In genomic region chr6:87197547-87197946, GRCh38 we compare ENCODE assay signal across 11 cellular contexts. TPM values are rescaled to one million over a fixed set of nuclear protein-coding genes. Genes with fewer than 3 reads are reported as not detected.
DNase-seq lines count a peak whose midpoint lies in the region; ATAC-seq lines count a peak whose summit lies in the region.
"Had no signal": no experiment of that assay in that cellular context is flagged by ENCODE, and none has a peak within 500 bp of the region (broad histone marks: within the 10 kb centered on the region; RNA-seq: fewer than 3 reads in every experiment).

No MANE protein-coding gene starts in this region.

- peak overlapping the region; percentile 39; the same call in 1 of the 2 replicates for H3K4me3 ChIP-seq in GM08714 (ENCODE audit: low read length)
- H3K4me3 ChIP-seq in H7 (ENCODE audit: insufficient read depth, low read depth, low read length) = no peak overlapping the region
- H3K4me3 ChIP-seq: dorsolateral prefrontal cortex had no signal

- H3K27me3 ChIP-seq in H7 (ENCODE audit: control insufficient read depth, insufficient read depth, low read length) = no peaks in the 10 kb centered on the region
- H3K27me3 ChIP-seq: BE2C, dorsolateral prefrontal cortex had no signal

- ATAC-seq in GM18907 (IDR thresholded peaks at IDR 0.05; ENCODE audit: unreplicated experiment) (peak; percentile 70), HG02623 (IDR thresholded peaks at IDR 0.05; ENCODE audit: unreplicated experiment) (peak; percentile 72), HG03520 (IDR thresholded peaks at IDR 0.05; ENCODE audit: unreplicated experiment) (peak; percentile 68)

- no peaks in the 10 kb centered on the region for H3K36me3 ChIP-seq in H7 (replicated peaks; ENCODE audit: control insufficient read depth, insufficient read depth, low read length)

- DNase-seq in HuH-7.5 (ENCODE audit: low spot score) (no peak), H7 (no peak), NOMO-1 treated with dmso at 0.1 percent for 144 hours (lab: John Stamatoyannopoulos, UW; ENCODE audit: unreplicated experiment) (no peak), NCI-H1417 treated with DMSO at 0.1 percent for 48 hours (lab: John Stamatoyannopoulos, UW) (no peak)
- DNase-seq: BE2C, dorsolateral prefrontal cortex, GF-D8 had no signal

RNA-seq across cellular contexts. Expression of gene ZNF292, which starts 42.2 kb away (rescaled TPM):
- total RNA-seq in H7 (2014; rRNA removed; shearing (Covaris generic)) = 7.6 and 12.6 TPM in 2 replicates
